In the genomic region with DNA sequence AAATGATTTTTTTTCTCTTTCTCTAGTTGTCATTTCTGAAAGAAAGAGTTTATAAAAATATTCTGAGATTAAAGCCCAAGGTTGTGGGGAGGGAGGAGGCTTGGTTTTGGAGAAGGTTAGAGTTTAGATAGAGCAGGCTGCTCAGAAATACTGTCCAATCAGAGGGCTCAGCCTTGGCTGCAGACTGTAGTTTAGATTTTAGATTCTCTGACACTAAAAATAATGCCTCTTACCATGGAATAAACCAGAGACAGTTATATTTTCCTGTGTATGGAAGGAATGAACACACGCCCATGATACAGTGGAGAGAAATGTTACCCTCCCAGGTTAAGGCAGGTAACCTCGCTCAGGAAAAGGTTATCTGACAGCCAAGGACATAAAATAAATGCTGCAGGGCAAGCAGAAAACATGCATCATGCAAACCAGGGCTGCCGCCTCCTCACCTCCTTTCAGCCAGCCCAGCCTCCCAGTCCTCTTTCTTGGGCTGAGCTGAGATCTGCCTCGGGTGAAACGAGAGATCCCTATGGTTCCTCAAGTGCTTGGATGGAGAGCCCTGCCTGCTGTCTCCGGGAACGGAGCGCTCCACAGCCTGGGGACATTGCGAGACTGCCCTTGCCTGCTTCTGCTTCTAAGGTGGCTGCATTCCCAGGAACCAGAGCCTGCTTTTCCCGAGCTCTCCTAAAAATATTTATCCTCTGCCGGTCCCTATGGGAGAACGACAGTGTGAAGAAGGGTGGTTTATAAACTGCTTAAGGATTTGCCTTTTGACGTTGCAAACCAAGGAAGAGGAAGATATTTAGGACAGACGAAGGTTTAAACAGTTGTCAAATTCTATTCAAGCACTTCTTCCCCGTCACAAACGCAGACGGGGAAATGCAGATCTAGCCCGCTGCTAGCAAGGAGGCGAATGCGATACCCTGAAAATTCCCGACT, we compare ENCODE assay signal across 8 cellular contexts. TPM values are rescaled to one million over a fixed set of nuclear protein-coding genes. Genes with fewer than 3 reads are reported as not detected.
DNase-seq lines count a peak whose midpoint lies in the region; ATAC-seq and TF ChIP-seq lines count a peak whose summit lies in the region.

No MANE protein-coding gene starts in this region.

- peaks cover 5 to 6% of the 10 kb centered on the region in 2 donors for H3K36me3 Mint-ChIP-seq in CD14-positive monocyte
- H3K36me3 Mint-ChIP-seq in activated naive CD4-positive, alpha-beta T cell treated with anti-CD3 and anti-CD28 coated beads for 36 hours (ENCODE audit: low read depth) = no peaks in the 10 kb centered on the region
- H3K36me3 Mint-ChIP-seq in neural crest cell (ENCODE audit: low read depth) = no peaks in the 10 kb centered on the region

- H3K9me3 Mint-ChIP-seq in CD14-positive monocyte (no peaks in the 10 kb centered on the region), neural crest cell (no peaks in the 10 kb centered on the region)
- H3K9me3 Mint-ChIP-seq in activated naive CD4-positive, alpha-beta T cell treated with anti-CD3 and anti-CD28 coated beads for 36 hours = no peaks in the 10 kb centered on the region

- peaks cover 29% of the 10 kb centered on the region for H3K4me1 ChIP-seq in foreskin keratinocyte

- H3K27me3 Mint-ChIP-seq in CD14-positive monocyte (ENCODE audit: low read depth in 3 of 3) = no peaks in the 10 kb centered on the region
- H3K27me3 Mint-ChIP-seq in activated naive CD4-positive, alpha-beta T cell treated with anti-CD3 and anti-CD28 coated beads for 36 hours (ENCODE audit: low read depth) = no peaks in the 10 kb centered on the region
- H3K27me3 Mint-ChIP-seq in neural crest cell (ENCODE audit: low read depth) = no peaks in the 10 kb centered on the region

- H3K27ac Mint-ChIP-seq in CD14-positive monocyte (peak overlapping the region; percentile 95 to 98 (median 97)), neural crest cell (ENCODE audit: unreplicated experiment) (no peak overlapping the region)
- no peak overlapping the region for H3K27ac Mint-ChIP-seq in activated naive CD4-positive, alpha-beta T cell treated with anti-CD3 and anti-CD28 coated beads for 36 hours

- H3K27me3 ChIP-seq in foreskin keratinocyte = no peaks in the 10 kb centered on the region

- intact Hi-C loops in CD14-positive monocyte (cut with micrococcal nuclease) = loop anchor here (2.0 to 5.0 kb wide), 3 partner anchors 33 to 42 kb away; a partner anchor contains a TSS
- intact Hi-C loops in activated naive CD4-positive, alpha-beta T cell treated with anti-CD3 and anti-CD28 coated beads for 36 hours (cut with micrococcal nuclease) = no loop called here

- CTCF ChIA-PET in activated naive CD4-positive, alpha-beta T cell treated with anti-CD3 and anti-CD28 coated beads for 36 hours (lab: Charles Lee) = interaction anchor here (0.7 to 1.6 kb wide), 7 partner anchors 10 to 369 kb away, joined by 3 to 6 read pairs (median 3); a partner anchor contains a TSS

- peak overlapping the region; percentile 49 for H3K27ac ChIP-seq in foreskin keratinocyte

- no peak for TF ChIP-seq CTCF in CD14-positive monocyte (IDR thresholded peaks at IDR 0.05)
- TF ChIP-seq CTCF in foreskin keratinocyte (conservative IDR thresholded peaks at IDR 0.05) = no peak
- no peak for TF ChIP-seq CTCF in neural crest cell (conservative IDR thresholded peaks at IDR 0.05)

- ATAC-seq in GM19397 (IDR thresholded peaks at IDR 0.05; ENCODE audit: unreplicated experiment) (peak; percentile 2), foreskin keratinocyte (peak; percentile 22), GM21619 (IDR thresholded peaks at IDR 0.05; ENCODE audit: unreplicated experiment) (no peak)

- H3K4me3 Mint-ChIP-seq in CD14-positive monocyte (peak overlapping the region; percentile 97 to 98), neural crest cell (peak overlapping the region; percentile 97)
- H3K4me3 Mint-ChIP-seq in activated naive CD4-positive, alpha-beta T cell treated with anti-CD3 and anti-CD28 coated beads for 36 hours = peak overlapping the region; percentile 91

- H3K4me1 Mint-ChIP-seq in CD14-positive monocyte (peaks cover 39% of the 10 kb centered on the region), neural crest cell (peaks cover 15% of the 10 kb centered on the region)
- peaks cover 11% of the 10 kb centered on the region for H3K4me1 Mint-ChIP-seq in activated naive CD4-positive, alpha-beta T cell treated with anti-CD3 and anti-CD28 coated beads for 36 hours (ENCODE audit: low read depth)

- no peak for DNase-seq in CD14-positive monocyte (ENCODE audit: low spot score)
- DNase-seq in NCI-H146 treated with DMSO at 0.1 percent for 48 hours (lab: John Stamatoyannopoulos, UW; ENCODE audit: unreplicated experiment) = peak; percentile 47
- DNase-seq in activated naive CD4-positive, alpha-beta T cell treated with anti-CD3 and anti-CD28 coated beads for 36 hours = peak; percentile 10
- DNase-seq in foreskin keratinocyte = peak; percentile 25 to 59
- no peak for DNase-seq in neural crest cell (ENCODE audit: low read depth, low spot score)
- no peak for DNase-seq in ureter (ENCODE audit: low spot score)

RNA-seq across cellular contexts. Expression of a gene that starts 0.8 kb away (rescaled TPM):
- polyA plus RNA-seq in CD14-positive monocyte (10 to 100 TPM; 20.7 to 23.9 TPM), foreskin keratinocyte (4.9 and 6.3 TPM in 2 replicates)
- 1 to 10 TPM; 2.9 to 3.5 TPM for total RNA-seq in activated naive CD4-positive, alpha-beta T cell treated with anti-CD3 and anti-CD28 coated beads for 36 hours
- total RNA-seq in foreskin keratinocyte (17.4 and 18.3 TPM in 2 replicates), neural crest cell (1.8 and 2.3 TPM in 2 replicates), ureter (20.7 TPM)

RNA-seq across cellular contexts. Expression of a gene that starts 40.5 kb away (rescaled TPM):
- 1 to 10 TPM; 2.6 to 3.3 TPM for polyA plus RNA-seq in CD14-positive monocyte
- total RNA-seq in activated naive CD4-positive, alpha-beta T cell treated with anti-CD3 and anti-CD28 coated beads for 36 hours = 10 to 100 TPM; 55.3 to 59.4 TPM
- total RNA-seq in foreskin keratinocyte = 54.5 and 63.0 TPM in 2 replicates
- polyA plus RNA-seq in foreskin keratinocyte = 18.1 and 24.0 TPM in 2 replicates
- 79.6 and 82.0 TPM in 2 replicates for total RNA-seq in neural crest cell
- total RNA-seq in ureter = 9.0 TPM

Comparison
In these comparisons a context has a peak if more than half of its experiments do, and no peak if none do; other contexts are left out.
1. DNase-seq: peak in NCI-H146 treated with DMSO at 0.1 percent for 48 hours (single experiment), activated naive CD4-positive, alpha-beta T cell treated with anti-CD3 and anti-CD28 coated beads for 36 hours (single experiment) and foreskin keratinocyte (2 of 2); none in CD14-positive monocyte (single experiment), neural crest cell (single experiment) and ureter (single experiment).
2. H3K27ac Mint-ChIP-seq: peak in CD14-positive monocyte (7 of 7); none in activated naive CD4-positive, alpha-beta T cell treated with anti-CD3 and anti-CD28 coated beads for 36 hours (single experiment) and neural crest cell (single experiment).
3. Peak in every context shown above with its lines, with median percentiles within 50 percentile points of each other: H3K4me3 Mint-ChIP-seq.